In the genomic region with DNA sequence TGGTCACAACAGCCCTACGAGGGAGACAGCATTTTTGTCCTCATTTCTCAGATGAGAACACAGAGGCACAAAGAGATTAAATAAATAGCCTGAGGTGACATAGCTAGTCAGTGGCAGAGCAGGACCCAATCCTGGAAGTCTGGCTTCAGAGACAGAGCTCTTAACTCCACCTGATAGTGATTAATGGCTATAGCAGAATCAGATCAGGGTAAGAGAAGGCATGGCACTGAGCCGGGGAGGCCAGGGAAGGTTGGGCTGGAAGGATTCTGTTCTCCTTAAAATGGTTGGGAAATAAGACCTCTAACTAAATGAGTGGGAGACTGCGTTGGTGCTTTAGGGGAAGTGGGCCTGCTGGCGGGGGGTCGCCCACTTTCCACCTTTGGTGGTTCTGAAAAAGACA, we compare ENCODE assay signal across 14 cellular contexts.
A peak's percentile ranks its signal among the peaks of the same experiment; 100 is the strongest.
DNase-seq lines count a peak whose midpoint lies in the region; ATAC-seq and TF ChIP-seq lines count a peak whose summit lies in the region.
"Had no signal": no experiment of that assay in that cellular context is flagged by ENCODE, and none has a peak within 500 bp of the region (broad histone marks: within the 10 kb centered on the region; RNA-seq: fewer than 3 reads in every experiment).

No MANE protein-coding gene starts in this region.

- no peaks in the 10 kb centered on the region; the same call in 1 of the 2 replicates for H3K36me3 ChIP-seq in Caco-2 (ENCODE audit: control insufficient read depth, insufficient read depth, low read length)
- H3K36me3 ChIP-seq in MG63 = no peaks in the 10 kb centered on the region
- H3K36me3 ChIP-seq in body of pancreas (replicated peaks in 1 of 2; ENCODE audit: insufficient read depth in 1 of 2, low read depth in 2 of 2) = no peaks in the 10 kb centered on the region
- H3K36me3 ChIP-seq: BE2C, SJSA1 had no signal

- ATAC-seq in GM21619 (IDR thresholded peaks at IDR 0.05; ENCODE audit: unreplicated experiment) = no peak
- no peak for ATAC-seq in body of pancreas
- ATAC-seq: CD8-positive, alpha-beta T cell had no signal

- H3K27me3 ChIP-seq in Caco-2 (replicated peaks; ENCODE audit: control insufficient read depth, insufficient read depth, low read length) = no peaks in the 10 kb centered on the region
- no peaks in the 10 kb centered on the region for H3K27me3 ChIP-seq in MG63
- H3K27me3 ChIP-seq in body of pancreas = no peaks in the 10 kb centered on the region
- H3K27me3 ChIP-seq: BE2C, SJSA1 had no signal

- H3K4me3 ChIP-seq in Caco-2 (ENCODE audit: low read depth, low read length) (no peak overlapping the region), MG63 (no peak overlapping the region), body of pancreas (no peak overlapping the region)
- H3K4me3 ChIP-seq: GM23248, SJSA1 had no signal

- no peaks in the 10 kb centered on the region for H3K4me1 ChIP-seq in Caco-2
- H3K4me1 ChIP-seq in body of pancreas = no peaks in the 10 kb centered on the region
- H3K4me1 ChIP-seq: BE2C had no signal

- WGBS in body of pancreas, 2 donors = 86 to 93% methylated on average over 5 of the region's 5 CpGs

- H3K9me3 ChIP-seq in Caco-2 (no peaks in the 10 kb centered on the region), MG63 (no peaks in the 10 kb centered on the region), body of pancreas (no peaks in the 10 kb centered on the region)
- H3K9me3 ChIP-seq: BE2C, SJSA1 had no signal

- no peak for TF ChIP-seq CTCF in C4-2B (conservative IDR thresholded peaks at IDR 0.05)
- no peak for TF ChIP-seq CTCF in Caco-2 (IDR thresholded peaks at IDR 0.05; ENCODE audit: insufficient read depth in 1 of 2, low read depth in 1 of 2, low read length in 1 of 2, severe bottlenecking in 1 of 2, unreplicated experiment in 1 of 2)
- no peak for TF ChIP-seq CTCF in nephron progenitor cell (IDR thresholded peaks at IDR 0.05)
- no peak for TF ChIP-seq CTCF in body of pancreas (IDR thresholded peaks at IDR 0.05)

- H3K4me1 Mint-ChIP-seq in Caco-2 (ENCODE audit: low read depth, unreplicated experiment) = no peaks in the 10 kb centered on the region
- H3K4me1 Mint-ChIP-seq in nephron progenitor cell = peaks cover 78% of the 10 kb centered on the region

- H3K4me3 Mint-ChIP-seq in Caco-2 (ENCODE audit: unreplicated experiment) (no peak overlapping the region), nephron progenitor cell (no peak overlapping the region)
- H3K4me3 Mint-ChIP-seq: CD8-positive, alpha-beta T cell had no signal

- no peaks in the 10 kb centered on the region for H3K36me3 Mint-ChIP-seq in Caco-2 (ENCODE audit: insufficient read depth, unreplicated experiment)
- peaks cover 14% of the 10 kb centered on the region for H3K36me3 Mint-ChIP-seq in nephron progenitor cell (ENCODE audit: low read depth)
- H3K36me3 Mint-ChIP-seq: CD8-positive, alpha-beta T cell had no signal

- H3K27me3 Mint-ChIP-seq in Caco-2 (ENCODE audit: insufficient read depth, unreplicated experiment) = no peaks in the 10 kb centered on the region
- peaks cover 8% of the 10 kb centered on the region for H3K27me3 Mint-ChIP-seq in nephron progenitor cell (ENCODE audit: low read depth, poor library complexity)

- CTCF ChIA-PET in Caco-2 (lab: Charles Lee) = interaction anchor here (0.6 kb wide), 1 partner anchor 181 kb away, joined by 4 read pairs; no protein-coding TSS in a partner anchor

- no peak for DNase-seq in Caco-2
- peak; percentile 81 for DNase-seq in NCI-H69 (lab: John Stamatoyannopoulos, UW)
- no peak for DNase-seq in nephron progenitor cell
- DNase-seq in MG63 = no peak
- DNase-seq in body of pancreas = no peak
- DNase-seq in A172 (ENCODE audit: low spot score) = no peak
- DNase-seq: BE2C; CD8-positive, alpha-beta T cell; GM23248; NCI-H187; NCI-H524 treated with DMSO at 0.1 percent for 48 hours had no signal

- H3K27ac Mint-ChIP-seq in Caco-2 (ENCODE audit: unreplicated experiment) (peak overlapping the region; percentile 58), nephron progenitor cell (peak overlapping the region; percentile 66)

- H3K27ac ChIP-seq in C4-2B = 0 out of 2 replicates have a peak overlapping the region, but pooled peaks have one; percentile 8
- H3K27ac ChIP-seq in body of pancreas = no peak overlapping the region
- H3K27ac ChIP-seq: GM23248, SJSA1 had no signal

- POLR2A ChIA-PET in Caco-2 (lab: Charles Lee) = interaction anchor here (0.5 kb wide), 1 partner anchor 15 kb away, joined by 3 read pairs; no protein-coding TSS in a partner anchor

- H3K9me3 Mint-ChIP-seq in Caco-2 (ENCODE audit: unreplicated experiment) (no peaks in the 10 kb centered on the region), nephron progenitor cell (no peaks in the 10 kb centered on the region)
- H3K9me3 Mint-ChIP-seq: CD8-positive, alpha-beta T cell had no signal

- intact Hi-C loops in Caco-2 (cut with micrococcal nuclease; ENCODE audit: unreplicated experiment) (loop anchor here (1.0 to 10.0 kb wide), 2 partner anchors 154 to 265 kb away; no protein-coding TSS in a partner anchor), body of pancreas (cut with DNase I) (no loop called here)

- no TSS peak for BruUV-seq in Caco-2 (replicated peaks; lab: Mats Ljungman, UMichigan)

- TF ChIP-seq POLR2A in body of pancreas (IDR thresholded peaks at IDR 0.05) = no peak
